16 cellular contexts compared by ENCODE assay signal in genomic region chr5:29960323-29960722, GRCh38.
A peak's percentile ranks its signal among the peaks of the same experiment; 100 is the strongest.
DNase-seq lines count a peak whose midpoint lies in the region; ATAC-seq, FAIRE-seq and TF ChIP-seq lines count a peak whose summit lies in the region.
"Had no signal": no experiment of that assay in that cellular context is flagged by ENCODE, and none has a peak within 500 bp of the region (broad histone marks: within the 10 kb centered on the region; RNA-seq: fewer than 3 reads in every experiment).

No MANE protein-coding gene starts in this region.

- H3K4me1 Mint-ChIP-seq in activated naive CD8-positive, alpha-beta T cell treated with anti-CD3 and anti-CD28 coated beads, Interleukin-2, amount 50 U/mL, for 24 hours = no peaks in the 10 kb centered on the region
- H3K4me1 Mint-ChIP-seq: CD14-positive monocyte; CD4-positive, alpha-beta memory T cell had no signal

- H3K27ac ChIP-seq in K562 (ENCODE audit: extremely low read depth, low read depth, low read length) = no peak overlapping the region
- H3K27ac ChIP-seq: 22Rv1, A549 had no signal

- TF ChIP-seq EP300 in K562 (IDR thresholded peaks at IDR 0.05; ENCODE audit: low read length) = no peak

- H3K4me3 ChIP-seq in K562 = no peak overlapping the region
- H3K4me3 ChIP-seq: A549, HAP-1 had no signal

- no peak overlapping the region for H3K27ac Mint-ChIP-seq in activated naive CD8-positive, alpha-beta T cell treated with anti-CD3 and anti-CD28 coated beads, Interleukin-2, amount 50 U/mL, for 24 hours
- H3K27ac Mint-ChIP-seq: CD4-positive, alpha-beta memory T cell had no signal

- ATAC-seq in K562 = peak; percentile 83
- ATAC-seq in activated naive CD8-positive, alpha-beta T cell treated with anti-CD3 and anti-CD28 coated beads, Interleukin-2, amount 50 U/mL, for 24 hours = no peak
- ATAC-seq: A549 had no signal

- no peak overlapping the region for H3K4me3 Mint-ChIP-seq in activated naive CD8-positive, alpha-beta T cell treated with anti-CD3 and anti-CD28 coated beads, Interleukin-2, amount 50 U/mL, for 24 hours
- H3K4me3 Mint-ChIP-seq: CD14-positive monocyte; CD4-positive, alpha-beta memory T cell had no signal

- peaks cover 6% of the 10 kb centered on the region; the same call in 1 of the 2 replicates for H3K9me3 ChIP-seq in K562 (replicated peaks; ENCODE audit: control insufficient read depth, insufficient read depth, low read depth, low read length)
- H3K9me3 ChIP-seq: A549, HAP-1 had no signal

- no peaks in the 10 kb centered on the region for H3K9me1 ChIP-seq in K562 (ENCODE audit: control insufficient read depth, insufficient read depth, low read length)

- no peak overlapping the region for H2AFZ ChIP-seq in K562 (ENCODE audit: low read depth, low read length)

- no peak for TF ChIP-seq POLR2A in K562 (conservative IDR thresholded peaks at IDR 0.05)

- H4K20me1 ChIP-seq in K562 (replicated peaks; ENCODE audit: control insufficient read depth, insufficient read depth, low read length) = no peaks in the 10 kb centered on the region

- CTCF ChIA-PET in K562 (lab: Yijun Ruan, JAX; ENCODE audit: low intra/inter-chr PET ratio) = no interaction called here

- no peaks in the 10 kb centered on the region for H3K4me1 ChIP-seq in K562 (replicated peaks in 1 of 2; ENCODE audit: control insufficient read depth in 2 of 2, insufficient read depth in 2 of 2, low read length in 2 of 2)
- H3K4me1 ChIP-seq: A549, HAP-1 had no signal

- TF ChIP-seq RAD21 in K562 (CRISPR knock-in tag; conservative IDR thresholded peaks at IDR 0.05 in 1 of 2, IDR thresholded peaks at IDR 0.05 in 1 of 2) = peak in 1 of 2 experiments; percentile 36; a peak in 2 of 4 replicates

- peak in 1 of 3 experiments; percentile 29; a peak in 1 of 6 replicates for TF ChIP-seq CTCF in K562 (IDR thresholded peaks at IDR 0.05 in 2 of 3, conservative IDR thresholded peaks at IDR 0.05 in 1 of 3; ENCODE audit: insufficient read depth in 2 of 3, low read depth in 1 of 3, low read length in 3 of 3)

- peak; percentile 20 for DNase-seq in DMS53 (lab: John Stamatoyannopoulos, UW)
- DNase-seq in DMS53 treated with DMSO at 0.1 percent for 48 hours (lab: John Stamatoyannopoulos, UW; ENCODE audit: unreplicated experiment) = no peak
- DNase-seq in SK-MEL-5 (ENCODE audit: low read depth, low spot score) = peak; percentile 31
- no peak for DNase-seq in K562 (ENCODE audit: extremely low read depth in 1 of 4, low spot score in 3 of 4)
- DNase-seq in NCI-H1930 (lab: John Stamatoyannopoulos, UW) = no peak
- DNase-seq in DMS79 (lab: John Stamatoyannopoulos, UW) = no peak
- no peak for DNase-seq in activated naive CD8-positive, alpha-beta T cell treated with anti-CD3 and anti-CD28 coated beads, Interleukin-2, amount 50 U/mL, for 24 hours
- DNase-seq: AML-193; CD4-positive, alpha-beta memory T cell; GDM1; GOT3 had no signal

- peaks cover 40% of the 10 kb centered on the region for H3K9me3 Mint-ChIP-seq in activated naive CD8-positive, alpha-beta T cell treated with anti-CD3 and anti-CD28 coated beads, Interleukin-2, amount 50 U/mL, for 24 hours

- no peaks in the 10 kb centered on the region for H3K36me3 Mint-ChIP-seq in activated naive CD8-positive, alpha-beta T cell treated with anti-CD3 and anti-CD28 coated beads, Interleukin-2, amount 50 U/mL, for 24 hours (ENCODE audit: low read depth)
- H3K36me3 Mint-ChIP-seq: CD14-positive monocyte had no signal

- no peaks in the 10 kb centered on the region for H3K79me2 ChIP-seq in K562 (ENCODE audit: control insufficient read depth, insufficient read depth, low read length)

- no peak for FAIRE-seq in K562 (lab: Jason Lieb, UNC)
- FAIRE-seq: A549, GM12892 had no signal

- WGBS in K562 (ENCODE audit: insufficient coverage, low coverage, missing lambda C conversion rate) = 0% methylated on average over 1 of the region's 2 CpGs

- H3K9ac ChIP-seq in K562 (ENCODE audit: insufficient read depth in 1 of 2, low read depth in 2 of 2, low read length in 2 of 2) = no peak overlapping the region

- intact Hi-C loops in K562 (cut with micrococcal nuclease) = loop anchor here (2.0 kb wide), 1 partner anchor 24 kb away; no protein-coding TSS in a partner anchor

- in situ Hi-C loops in SK-MEL-5 (cut with HindIII; ENCODE audit: low pct_unique_long_range_greater_than_20kb, low sequenced_read_pairs) = no loop called here
- in situ Hi-C loops in K562 (cut with MboI) = no loop called here

- no peak overlapping the region for H3K4me2 ChIP-seq in K562 (ENCODE audit: insufficient read depth, low read length)
- H3K4me2 ChIP-seq: A549 had no signal

- BruUV-seq in K562 (replicated peaks; lab: Mats Ljungman, UMichigan) = no TSS peak

- no peaks in the 10 kb centered on the region for H3K27me3 Mint-ChIP-seq in activated naive CD8-positive, alpha-beta T cell treated with anti-CD3 and anti-CD28 coated beads, Interleukin-2, amount 50 U/mL, for 24 hours
- H3K27me3 Mint-ChIP-seq: CD4-positive, alpha-beta memory T cell had no signal

- no peaks in the 10 kb centered on the region for H3K36me3 ChIP-seq in K562 (ENCODE audit: control insufficient read depth, insufficient read depth, low read length)
- H3K36me3 ChIP-seq: HAP-1 had no signal

- H3K27me3 ChIP-seq in K562 (ENCODE audit: control insufficient read depth in 2 of 2, insufficient read depth in 2 of 2, low read length in 2 of 2) = no peaks in the 10 kb centered on the region

- POLR2A ChIA-PET in K562 (lab: Yijun Ruan, JAX) = interaction anchor here (0.8 kb wide), 1 partner anchor 10 kb away, joined by 3 read pairs; no protein-coding TSS in a partner anchor

TF ChIP-seq in K562, 482 proteins besides CTCF, POLR2A, EP300 and RAD21 (continues in another document):
- TF ChIP-seq DACH1 (IDR thresholded peaks at IDR 0.05; ENCODE audit: partially characterized antibody) (no peak), SMARCB1 (IDR thresholded peaks at IDR 0.05; ENCODE audit: insufficient read length, low read depth) (no peak), ARID3B (CRISPR knock-in tag; IDR thresholded peaks at IDR 0.05; ENCODE audit: borderline replicate concordance) (no peak), CCNT2 (IDR thresholded peaks at IDR 0.05; ENCODE audit: borderline replicate concordance, extremely low read depth, insufficient read length, low read depth, low read length) (no peak), CBX1 (IDR thresholded peaks at IDR 0.05; ENCODE audit: low read depth) (no peak), BRCA1 (IDR thresholded peaks at IDR 0.05) (no peak), BRCA1 (CRISPR knock-in tag; IDR thresholded peaks at IDR 0.05) (no peak), RREB1 (CRISPR knock-in tag; IDR thresholded peaks at IDR 0.05) (no peak), ZNF436 (CRISPR knock-in tag; IDR thresholded peaks at IDR 0.05) (no peak)

Comparison
In these comparisons a context has a peak if more than half of its experiments do, and no peak if none do; other contexts are left out.
1. DNase-seq: peak in DMS53 (single experiment) and SK-MEL-5 (single experiment); none in DMS53 treated with DMSO at 0.1 percent for 48 hours (single experiment), K562 (0 of 4), NCI-H1930 (0 of 2), DMS79 (single experiment) and activated naive CD8-positive, alpha-beta T cell treated with anti-CD3 and anti-CD28 coated beads, Interleukin-2, amount 50 U/mL, for 24 hours (single experiment).